22 cellular contexts compared by ENCODE assay signal in genomic region chr7:51219261-51219988, GRCh38.
"Had no signal": no experiment of that assay in that cellular context is flagged by ENCODE, and none has a peak within 500 bp of the region (broad histone marks: within the 10 kb centered on the region; RNA-seq: fewer than 3 reads in every experiment).

No MANE protein-coding gene starts in this region.

- H3K36me3 ChIP-seq: breast epithelium, gastrocnemius medialis, suprapubic skin, transverse colon had no signal

- H3K36me3 Mint-ChIP-seq: activated naive CD8-positive, alpha-beta T cell treated with anti-CD3 and anti-CD28 coated beads, Interleukin-2, amount 10 ng/mL, durations not matched to agents 7 days and 5 days; T-cell had no signal

- H3K4me3 ChIP-seq: breast epithelium, esophagus squamous epithelium, gastrocnemius medialis, mucosa of descending colon, stomach, suprapubic skin, transverse colon had no signal

- H3K27ac ChIP-seq: breast epithelium, esophagus squamous epithelium, gastrocnemius medialis, stomach, suprapubic skin, transverse colon had no signal

- ATAC-seq: activated T-cell treated with anti-CD3 and anti-CD28 coated beads, Interleukin-2, amount 50 U/mL, for 72 hours; gastrocnemius medialis; mucosa of descending colon; T-cell had no signal

- DNase-seq: activated effector memory CD4-positive, alpha-beta T cell treated with Interleukin-2 at 50 U/mL for 16 hours; activated naive CD4-positive, alpha-beta T cell treated with anti-CD3 and anti-CD28 coated beads for 36 hours; activated naive CD8-positive, alpha-beta T cell treated with anti-CD3 and anti-CD28 coated beads, Interleukin-2, amount 10 ng/mL, durations not matched to agents 7 days and 5 days; activated T-cell treated with anti-CD3 and anti-CD28 coated beads, Interleukin-2, amount 50 U/mL, for 72 hours; amniotic stem cell; effector memory CD4-positive, alpha-beta T cell; esophagus squamous epithelium; gastrocnemius medialis; hippocampal formation; mesenchymal stem cell; mucosa of descending colon; occipital lobe; posterior cingulate gyrus; stimulated activated CD4-positive, alpha-beta T cell treated with anti-CD3 and anti-CD28 coated beads, Interleukin-4, amount 100 ng/mL, for 4 hours; stomach; T-cell; transverse colon had no signal

- H3K27me3 Mint-ChIP-seq: activated naive CD8-positive, alpha-beta T cell treated with anti-CD3 and anti-CD28 coated beads, Interleukin-2, amount 10 ng/mL, durations not matched to agents 7 days and 5 days; T-cell had no signal

- FAIRE-seq: TTC549, urothelium cell line had no signal

- H3K9me3 Mint-ChIP-seq: activated naive CD4-positive, alpha-beta T cell treated with anti-CD3 and anti-CD28 coated beads for 36 hours; activated naive CD8-positive, alpha-beta T cell treated with anti-CD3 and anti-CD28 coated beads, Interleukin-2, amount 10 ng/mL, durations not matched to agents 7 days and 5 days; activated T-cell treated with anti-CD3 and anti-CD28 coated beads, Interleukin-2, amount 50 U/mL, for 72 hours; central memory CD8-positive, alpha-beta T cell; T-cell had no signal

- H3K4me1 Mint-ChIP-seq: activated naive CD8-positive, alpha-beta T cell treated with anti-CD3 and anti-CD28 coated beads, Interleukin-2, amount 10 ng/mL, durations not matched to agents 7 days and 5 days; central memory CD8-positive, alpha-beta T cell; T-cell had no signal

- H3K27me3 ChIP-seq: breast epithelium, esophagus squamous epithelium, gastrocnemius medialis, stomach, suprapubic skin, transverse colon had no signal

- H3K4me3 Mint-ChIP-seq: activated naive CD4-positive, alpha-beta T cell treated with anti-CD3 and anti-CD28 coated beads for 36 hours; activated naive CD8-positive, alpha-beta T cell treated with anti-CD3 and anti-CD28 coated beads, Interleukin-2, amount 10 ng/mL, durations not matched to agents 7 days and 5 days; activated T-cell treated with anti-CD3 and anti-CD28 coated beads, Interleukin-2, amount 50 U/mL, for 72 hours; central memory CD8-positive, alpha-beta T cell; T-cell had no signal

- H3K27ac Mint-ChIP-seq: activated naive CD4-positive, alpha-beta T cell treated with anti-CD3 and anti-CD28 coated beads for 36 hours; activated naive CD8-positive, alpha-beta T cell treated with anti-CD3 and anti-CD28 coated beads, Interleukin-2, amount 10 ng/mL, durations not matched to agents 7 days and 5 days; activated T-cell treated with anti-CD3 and anti-CD28 coated beads, Interleukin-2, amount 50 U/mL, for 72 hours; T-cell had no signal

- H3K9me3 ChIP-seq: breast epithelium, esophagus squamous epithelium, gastrocnemius medialis, mucosa of descending colon, stomach, suprapubic skin, transverse colon had no signal

- H3K4me1 ChIP-seq: breast epithelium, esophagus squamous epithelium, gastrocnemius medialis, suprapubic skin, transverse colon had no signal
